In genomic region chr1:166978795-166979194, GRCh38 we compare ENCODE assay signal across 20 cellular contexts. TPM values are rescaled to one million over a fixed set of nuclear protein-coding genes. Genes with fewer than 3 reads are reported as not detected.
DNase-seq lines count a peak whose midpoint lies in the region; ATAC-seq and TF ChIP-seq lines count a peak whose summit lies in the region.
"Had no signal": no experiment of that assay in that cellular context is flagged by ENCODE, and none has a peak within 500 bp of the region (broad histone marks: within the 10 kb centered on the region; RNA-seq: fewer than 3 reads in every experiment).

No MANE protein-coding gene starts in this region.

- H3K27ac ChIP-seq in Karpas-422 (ENCODE audit: low read length) = peak overlapping the region; percentile 56

- H3K79me2 ChIP-seq in Karpas-422 (ENCODE audit: low read length) = no peaks in the 10 kb centered on the region

- in situ Hi-C loops in GM13976 (cut with MboI; ENCODE audit: low sequenced_read_pairs, unreplicated experiment) = no loop called here

- no peaks in the 10 kb centered on the region for H3K9me2 ChIP-seq in Karpas-422 (replicated peaks; ENCODE audit: insufficient read depth, low read length)

- H3K4me2 ChIP-seq in Karpas-422 (ENCODE audit: low read depth, low read length, poor library complexity, severe bottlenecking) = peak overlapping the region; percentile 20

- H3K4me1 ChIP-seq in Karpas-422 (ENCODE audit: low read length) = peaks cover 63% of the 10 kb centered on the region

- no peak overlapping the region for H3K4me3 Mint-ChIP-seq in activated T-helper 1 cell treated with anti-CD3 and anti-CD28 coated beads, Interleukin-12 subunit alpha, Interleukin-12 subunit beta, Interleukin-2, Interleukin-4 antibody, amounts not matched to agents 30 ng/mL and 10 ng/mL and 1 ng/mL, durations not matched to agents 14 hours and 24 hours and 36 hours
- H3K4me3 Mint-ChIP-seq: effector memory CD8-positive, alpha-beta T cell; T-helper 1 cell treated with Interleukin-12 subunit alpha and Interleukin-12 subunit beta and Interleukin-4 antibody, amounts not matched to agents 30 μg/mL and 1 μg/mL, for 36 hours had no signal

- H3K9me3 Mint-ChIP-seq in activated T-helper 1 cell treated with anti-CD3 and anti-CD28 coated beads, Interleukin-12 subunit alpha, Interleukin-12 subunit beta, Interleukin-2, Interleukin-4 antibody, amounts not matched to agents 30 ng/mL and 10 ng/mL and 1 ng/mL, durations not matched to agents 14 hours and 24 hours and 36 hours = no peaks in the 10 kb centered on the region
- H3K9me3 Mint-ChIP-seq: activated naive CD4-positive, alpha-beta T cell treated with anti-CD3 and anti-CD28 coated beads, Interleukin-2, amount 50 U/mL, for 72 hours; effector memory CD8-positive, alpha-beta T cell; IgD-negative memory B cell; T-helper 1 cell treated with Interleukin-12 subunit alpha and Interleukin-12 subunit beta and Interleukin-4 antibody, amounts not matched to agents 30 μg/mL and 1 μg/mL, for 36 hours had no signal

- peaks cover 29% of the 10 kb centered on the region for H3K4me1 Mint-ChIP-seq in activated T-helper 1 cell treated with anti-CD3 and anti-CD28 coated beads, Interleukin-12 subunit alpha, Interleukin-12 subunit beta, Interleukin-2, Interleukin-4 antibody, amounts not matched to agents 30 ng/mL and 10 ng/mL and 1 ng/mL, durations not matched to agents 14 hours and 24 hours and 36 hours (ENCODE audit: low read depth)

- H3K9me3 ChIP-seq in Karpas-422 (ENCODE audit: low read length) = no peaks in the 10 kb centered on the region

- intact Hi-C loops in activated T-helper 1 cell treated with anti-CD3 and anti-CD28 coated beads, Interleukin-12 subunit alpha, Interleukin-12 subunit beta, Interleukin-2, Interleukin-4 antibody, amounts not matched to agents 30 ng/mL and 10 ng/mL and 1 ng/mL, durations not matched to agents 14 hours and 24 hours and 36 hours (cut with micrococcal nuclease) = loop anchor here (5.0 kb wide), 1 partner anchor 244 kb away; the partner anchor contains the start of gene POU2F1

- H3K27me3 ChIP-seq in Karpas-422 (ENCODE audit: low read length) = no peaks in the 10 kb centered on the region

- ATAC-seq in GM19351 (IDR thresholded peaks at IDR 0.05; ENCODE audit: unreplicated experiment) = peak; percentile 56
- peak; percentile 61 for ATAC-seq in HG02870 (IDR thresholded peaks at IDR 0.05; ENCODE audit: unreplicated experiment)
- ATAC-seq: activated CD4-positive, CD25-positive, alpha-beta regulatory T cell treated with anti-CD3 and anti-CD28 coated beads, Interleukin-2, amount 50 U/mL, for 24 hours; activated naive CD4-positive, alpha-beta T cell treated with anti-CD3 and anti-CD28 coated beads, Interleukin-2, amount 50 U/mL, for 72 hours; effector memory CD8-positive, alpha-beta T cell; left ventricle myocardium superior had no signal

- H3K9ac ChIP-seq in Karpas-422 (ENCODE audit: low read length) = peak overlapping the region; percentile 4; the same call in 1 of the 2 replicates

- no peak for TF ChIP-seq CTCF in GM13976 (IDR thresholded peaks at IDR 0.05; ENCODE audit: borderline replicate concordance, control extremely low read depth, extremely low read depth, insufficient read depth, missing control alignments)

- H2AFZ ChIP-seq in Karpas-422 (ENCODE audit: low read length) = no peak overlapping the region

- peak; percentile 21 for DNase-seq in GM13976 (ENCODE audit: low spot score)
- peak; percentile 53 for DNase-seq in Karpas-422
- DNase-seq in HK-2 (ENCODE audit: unreplicated experiment) = no peak
- DNase-seq in central memory CD4-positive, alpha-beta T cell = no peak
- DNase-seq in GF-D8 (lab: John Stamatoyannopoulos, UW) = no peak
- no peak for DNase-seq in activated T-helper 1 cell treated with anti-CD3 and anti-CD28 coated beads, Interleukin-12 subunit alpha, Interleukin-12 subunit beta, Interleukin-2, Interleukin-4 antibody, amounts not matched to agents 30 ng/mL and 10 ng/mL and 1 ng/mL, durations not matched to agents 14 hours and 24 hours and 36 hours (ENCODE audit: low spot score)
- DNase-seq: ACHN; activated CD8-positive, alpha-beta memory T cell treated with anti-CD3 and anti-CD28 coated beads, Interleukin-2, amount 50 U/mL, for 4 hours; effector memory CD8-positive, alpha-beta T cell; left ventricle myocardium superior; NCI-H524 treated with DMSO at 0.1 percent for 48 hours; RPMI8226 had no signal

- H3K36me3 ChIP-seq in Karpas-422 (ENCODE audit: insufficient read depth, low read length) = no peaks in the 10 kb centered on the region

- no peaks in the 10 kb centered on the region for H4K20me1 ChIP-seq in Karpas-422 (ENCODE audit: insufficient read depth, low read depth, low read length)

- no peak overlapping the region for H3K27ac Mint-ChIP-seq in activated T-helper 1 cell treated with anti-CD3 and anti-CD28 coated beads, Interleukin-12 subunit alpha, Interleukin-12 subunit beta, Interleukin-2, Interleukin-4 antibody, amounts not matched to agents 30 ng/mL and 10 ng/mL and 1 ng/mL, durations not matched to agents 14 hours and 24 hours and 36 hours
- H3K27ac Mint-ChIP-seq: activated naive CD4-positive, alpha-beta T cell treated with anti-CD3 and anti-CD28 coated beads, Interleukin-2, amount 50 U/mL, for 72 hours; effector memory CD8-positive, alpha-beta T cell; IgD-negative memory B cell; progenitor cell of endocrine pancreas; T-helper 1 cell treated with Interleukin-12 subunit alpha and Interleukin-12 subunit beta and Interleukin-4 antibody, amounts not matched to agents 30 μg/mL and 1 μg/mL, for 36 hours had no signal

- no peaks in the 10 kb centered on the region for H3K36me3 Mint-ChIP-seq in activated T-helper 1 cell treated with anti-CD3 and anti-CD28 coated beads, Interleukin-12 subunit alpha, Interleukin-12 subunit beta, Interleukin-2, Interleukin-4 antibody, amounts not matched to agents 30 ng/mL and 10 ng/mL and 1 ng/mL, durations not matched to agents 14 hours and 24 hours and 36 hours (ENCODE audit: low read depth)
- H3K36me3 Mint-ChIP-seq: activated naive CD4-positive, alpha-beta T cell treated with anti-CD3 and anti-CD28 coated beads, Interleukin-2, amount 50 U/mL, for 72 hours had no signal

- H3K27me3 Mint-ChIP-seq in activated T-helper 1 cell treated with anti-CD3 and anti-CD28 coated beads, Interleukin-12 subunit alpha, Interleukin-12 subunit beta, Interleukin-2, Interleukin-4 antibody, amounts not matched to agents 30 ng/mL and 10 ng/mL and 1 ng/mL, durations not matched to agents 14 hours and 24 hours and 36 hours (ENCODE audit: insufficient read depth) = peaks cover 23% of the 10 kb centered on the region

- H3K4me3 ChIP-seq in Karpas-422 (ENCODE audit: low read length) = no peak overlapping the region

RNA-seq across cellular contexts. Expression of gene ILDR2, which starts 3.5 kb away (rescaled TPM):
- 8.0 and 30.7 TPM in 2 replicates for total RNA-seq in Karpas-422 (2014; rRNA removed; shearing (Covaris generic); ENCODE audit: low replicate concordance)
- 11.3 and 14.4 TPM in 2 replicates for total RNA-seq in activated T-helper 1 cell treated with anti-CD3 and anti-CD28 coated beads, Interleukin-12 subunit alpha, Interleukin-12 subunit beta, Interleukin-2, Interleukin-4 antibody, amounts not matched to agents 30 ng/mL and 10 ng/mL and 1 ng/mL, durations not matched to agents 14 hours and 24 hours and 36 hours

RNA-seq across cellular contexts. Expression of gene MAEL, which starts 10.3 kb away (rescaled TPM):
- total RNA-seq in Karpas-422 (2014; rRNA removed; shearing (Covaris generic); ENCODE audit: low replicate concordance) = 0.63 and 1.7 TPM in 2 replicates
- not detected in 2 replicates for total RNA-seq in activated T-helper 1 cell treated with anti-CD3 and anti-CD28 coated beads, Interleukin-12 subunit alpha, Interleukin-12 subunit beta, Interleukin-2, Interleukin-4 antibody, amounts not matched to agents 30 ng/mL and 10 ng/mL and 1 ng/mL, durations not matched to agents 14 hours and 24 hours and 36 hours
- total RNA-seq: activated naive CD4-positive, alpha-beta T cell treated with anti-CD3 and anti-CD28 coated beads, Interleukin-2, amount 50 U/mL, for 72 hours; H1; progenitor cell of endocrine pancreas had no signal

Comparison
In these comparisons a context has a peak if more than half of its experiments do, and no peak if none do; other contexts are left out.
1. DNase-seq: peak in GM13976 (single experiment) and Karpas-422 (single experiment); none in HK-2 (single experiment), central memory CD4-positive, alpha-beta T cell (single experiment), GF-D8 (single experiment) and activated T-helper 1 cell treated with anti-CD3 and anti-CD28 coated beads, Interleukin-12 subunit alpha, Interleukin-12 subunit beta, Interleukin-2, Interleukin-4 antibody, amounts not matched to agents 30 ng/mL and 10 ng/mL and 1 ng/mL, durations not matched to agents 14 hours and 24 hours and 36 hours (single experiment).